Comparison of ENCODE assay signal across 12 cellular contexts in the genomic region with DNA sequence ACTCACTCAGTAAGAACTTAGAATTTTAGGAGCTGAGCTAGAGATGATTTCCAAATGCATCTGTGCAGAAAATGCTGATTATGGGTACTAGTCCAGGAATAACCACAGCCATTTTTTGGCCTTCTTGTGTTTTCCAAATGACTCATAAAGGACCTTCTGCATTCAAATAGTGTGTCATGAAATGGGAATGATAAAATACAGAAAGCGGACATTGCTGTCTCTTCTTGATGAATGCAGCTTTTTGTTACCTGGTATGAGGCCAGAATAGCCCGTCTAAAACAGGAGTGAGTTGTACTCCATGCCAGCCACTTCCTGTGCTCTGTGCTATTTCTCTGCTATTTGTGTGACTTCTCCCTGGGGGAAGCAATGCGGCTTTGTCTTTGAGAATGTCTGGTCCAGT. TPM values are rescaled to one million over a fixed set of nuclear protein-coding genes. Genes with fewer than 3 reads are reported as not detected.
DNase-seq lines count a peak whose midpoint lies in the region; ATAC-seq and TF ChIP-seq lines count a peak whose summit lies in the region.
"Had no signal": no experiment of that assay in that cellular context is flagged by ENCODE, and none has a peak within 500 bp of the region (broad histone marks: within the 10 kb centered on the region; RNA-seq: fewer than 3 reads in every experiment).

No MANE protein-coding gene starts in this region.

- H3K27me3 ChIP-seq in osteoblast (ENCODE audit: insufficient read depth, low read length): no peaks in the 10 kb centered on the region

- peak overlapping the region; percentile 34 for H3K4me3 ChIP-seq in osteoblast (ENCODE audit: insufficient read depth, low read length)

- H3K79me2 ChIP-seq in osteoblast (ENCODE audit: insufficient read depth, low read length): no peaks in the 10 kb centered on the region

- H3K36me3 ChIP-seq in osteoblast (ENCODE audit: insufficient read depth, low read length): no peaks in the 10 kb centered on the region

- no peaks in the 10 kb centered on the region for H4K20me1 ChIP-seq in osteoblast (ENCODE audit: insufficient read depth, low read length)

- no peak for TF ChIP-seq CTCF in osteoblast (IDR thresholded peaks at IDR 0.05; ENCODE audit: extremely low read depth, low read depth, low read length)

- DNase-seq in Daoy (ENCODE audit: low read depth) (peak; percentile 87), NCI-H69 (lab: John Stamatoyannopoulos, UW) (peak; percentile 72), dedifferentiated amniotic fluid mesenchymal stem cell (ENCODE audit: extremely low spot score) (peak; percentile 70), osteoblast (ENCODE audit: insufficient read length, low spot score, missing footprints) (peak; percentile 53), HuH-7.5 (ENCODE audit: low spot score) (no peak), epidermal melanocyte (ENCODE audit: insufficient read length, low spot score) (no peak)
- DNase-seq: activated T-cell treated with anti-CD3 and anti-CD28 coated beads, Interleukin-2, amount 50 U/mL, for 24 hours; cerebellar nuclear complex; naive thymus-derived CD8-positive, alpha-beta T cell had no signal

- peaks cover 12% of the 10 kb centered on the region for H3K4me1 ChIP-seq in osteoblast (ENCODE audit: insufficient read depth, low read length)

- H3K4me2 ChIP-seq in osteoblast (ENCODE audit: insufficient read depth, low read length): peak overlapping the region; percentile 70

- no peak for ATAC-seq in HG03280 (IDR thresholded peaks at IDR 0.05; ENCODE audit: unreplicated experiment)
- no peak for ATAC-seq in GM21528 (IDR thresholded peaks at IDR 0.05; ENCODE audit: low FRiP score, unreplicated experiment)
- ATAC-seq: naive thymus-derived CD8-positive, alpha-beta T cell; stimulated activated memory B cell treated with anti-CD40 and anti-IgM and Interleukin-4, amounts not matched to agents 10 μg/mL and 1 μg/mL and 100 μg/mL, for 72 hours had no signal

- peak overlapping the region; percentile 56 for H3K27ac ChIP-seq in osteoblast (ENCODE audit: low read depth, low read length)

- no peaks in the 10 kb centered on the region for H3K9me3 ChIP-seq in osteoblast (ENCODE audit: low read depth, low read length)

- H2AFZ ChIP-seq in osteoblast (ENCODE audit: low read length): no peak overlapping the region

RNA-seq across cellular contexts. Expression of a gene that starts 20.5 kb away (rescaled TPM):
- total RNA-seq in Daoy (2014; rRNA removed; shearing (Covaris generic)): 6.9 and 8.7 TPM in 2 replicates
- total RNA-seq in osteoblast: 3.3 and 3.5 TPM in 2 replicates

Comparison
In these comparisons a context has a peak if more than half of its experiments do, and no peak if none do; other contexts are left out.
1. DNase-seq: peak in Daoy (single experiment), NCI-H69 (single experiment), dedifferentiated amniotic fluid mesenchymal stem cell (single experiment) and osteoblast (single experiment); none in HuH-7.5 (single experiment) and epidermal melanocyte (single experiment).